3 cellular contexts compared by ENCODE assay signal in genomic region chr3:8080464-8080863, GRCh38.
TF ChIP-seq lines count a peak whose summit lies in the region.

No MANE protein-coding gene starts in this region.

TF ChIP-seq in HepG2, 621 proteins besides CTCF, POLR2A, EP300 and RAD21:
- peak; percentile 83 for TF ChIP-seq MAFF (IDR thresholded peaks at IDR 0.05; ENCODE audit: low read depth, low read length)
- TF ChIP-seq THAP7 (CRISPR knock-in tag; IDR thresholded peaks at IDR 0.05) = no peak
- peak; percentile 79 to 92; a peak in 3 of 4 replicates for TF ChIP-seq MAFK (conservative IDR thresholded peaks at IDR 0.05 in 1 of 2, IDR thresholded peaks at IDR 0.05 in 1 of 2; ENCODE audit: low read length in 2 of 2)

TF ChIP-seq in IMR-90, 13 proteins besides CTCF, POLR2A, EP300 and RAD21:
- TF ChIP-seq MAFK (IDR thresholded peaks at IDR 0.05; ENCODE audit: low read depth, low read length) = peak; percentile 85
- no peak for TF ChIP-seq MAZ (IDR thresholded peaks at IDR 0.05; ENCODE audit: borderline replicate concordance, low read depth, low read length)

TF ChIP-seq in H1, 55 proteins besides CTCF, POLR2A, EP300 and RAD21:
- no peak for TF ChIP-seq ASH2L (IDR thresholded peaks at IDR 0.05; ENCODE audit: low read length)
- TF ChIP-seq MAFK (IDR thresholded peaks at IDR 0.05; ENCODE audit: low read depth, low read length) = peak; percentile 37; the same call in 1 of the 2 replicates
